ENCODE assay signal across 1 cellular context in genomic region chr12:3207858-3208257, GRCh38.
TF ChIP-seq lines count a peak whose summit lies in the region.

No MANE protein-coding gene starts in this region.

TF ChIP-seq in H1, 55 proteins besides CTCF, POLR2A, EP300 and RAD21 (continued from another document):
- TF ChIP-seq BRCA1 (IDR thresholded peaks at IDR 0.05; ENCODE audit: low read depth, low read length) (0 out of 2 replicates have a peak, but pooled peaks have one; percentile 6), YY1 (IDR thresholded peaks at IDR 0.05; ENCODE audit: low read depth, low read length) (no peak), SP1 (IDR thresholded peaks at IDR 0.05; ENCODE audit: low read depth, low read length) (no peak), E2F6 (IDR thresholded peaks at IDR 0.05) (no peak), JUND (IDR thresholded peaks at IDR 0.05; ENCODE audit: low read length) (peak; percentile 64)
